Comparison of ENCODE assay signal across 12 cellular contexts in the genomic region with DNA sequence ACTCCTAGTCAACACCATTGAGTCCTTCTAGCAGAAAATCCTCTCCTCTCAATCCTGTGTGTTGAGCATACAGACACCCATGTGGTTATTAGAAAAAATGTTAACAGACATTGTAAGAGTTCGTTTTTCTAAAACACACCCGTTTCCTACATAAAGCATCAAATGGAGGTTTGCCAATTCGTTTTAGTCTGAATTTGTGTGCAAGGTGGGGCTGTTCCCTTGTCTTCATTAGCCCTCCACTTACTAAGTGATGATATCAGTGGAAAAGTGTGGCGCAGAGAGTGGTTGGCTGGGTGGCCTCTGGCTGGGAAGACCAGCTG. TPM values are rescaled to one million over a fixed set of nuclear protein-coding genes. Genes with fewer than 3 reads are reported as not detected.
DNase-seq lines count a peak whose midpoint lies in the region; ATAC-seq, FAIRE-seq and TF ChIP-seq lines count a peak whose summit lies in the region.
"Had no signal": no experiment of that assay in that cellular context is flagged by ENCODE, and none has a peak within 500 bp of the region (broad histone marks: within the 10 kb centered on the region; RNA-seq: fewer than 3 reads in every experiment).

No MANE protein-coding gene starts in this region.

- H3K9me3 ChIP-seq in iPS-20b (ENCODE audit: insufficient read depth, low read depth, low read length) (no peaks in the 10 kb centered on the region), skeletal muscle satellite cell (replicated peaks; ENCODE audit: low read length) (no peaks in the 10 kb centered on the region), thyroid gland (no peaks in the 10 kb centered on the region)
- H3K9me3 ChIP-seq: left lung had no signal

- peak overlapping the region; percentile 98 for H3K4me2 ChIP-seq in skeletal muscle satellite cell (ENCODE audit: low read length)

- TF ChIP-seq CTCF in HL-60 (IDR thresholded peaks at IDR 0.05; ENCODE audit: insufficient read depth, low read length) = no peak
- TF ChIP-seq CTCF in activated B cell treated with CpG ODN at 0.5 μM for 24 hours (IDR thresholded peaks at IDR 0.05) = no peak
- no peak for TF ChIP-seq CTCF in thyroid gland (IDR thresholded peaks at IDR 0.05)

- peak overlapping the region; percentile 58 for H3K4me3 Mint-ChIP-seq in activated B cell treated with CpG ODN at 0.5 μM for 24 hours

- H3K4me1 ChIP-seq in iPS-20b (ENCODE audit: insufficient read depth, low read length) (peaks cover 28% of the 10 kb centered on the region), skeletal muscle satellite cell (ENCODE audit: control insufficient read depth, insufficient read depth, low read length) (peaks cover 40% of the 10 kb centered on the region), thyroid gland (peaks cover 32 to 36% of the 10 kb centered on the region in 2 donors)

- H3K4me1 Mint-ChIP-seq in activated B cell treated with CpG ODN at 0.5 μM for 24 hours = peaks cover 69% of the 10 kb centered on the region

- ATAC-seq in activated B cell treated with CpG ODN at 0.5 μM for 24 hours (ENCODE audit: low read depth) (no peak), HG03442 (IDR thresholded peaks at IDR 0.05; ENCODE audit: unreplicated experiment) (no peak)
- ATAC-seq: left lung, Right ventricle myocardium inferior had no signal

- H3K27ac Mint-ChIP-seq in activated B cell treated with CpG ODN at 0.5 μM for 24 hours = peak overlapping the region; percentile 10

- intact Hi-C loops in activated B cell treated with CpG ODN at 0.5 μM for 24 hours (cut with micrococcal nuclease) = no loop called here
- intact Hi-C loops in thyroid gland (cut with DNase I) = no loop called here

- no peak for DNase-seq in HL-60 (ENCODE audit: low read depth in 1 of 2, low spot score in 1 of 2)
- DNase-seq in activated B cell treated with CpG ODN at 0.5 μM for 24 hours = no peak
- DNase-seq in GM03348 (ENCODE audit: low spot score) = no peak
- no peak for DNase-seq in HTR-8/SVneo (ENCODE audit: insufficient read length, low spot score)
- DNase-seq in thyroid gland = no peak
- DNase-seq: NCI-H1417; stimulated activated CD4-positive, alpha-beta T cell treated with anti-CD3 and anti-CD28 coated beads, Interleukin-4, amount 100 ng/mL, for 24 hours had no signal

- H3K27me3 ChIP-seq in HL-60 (ENCODE audit: insufficient read depth, poor library complexity, severe bottlenecking) = no peaks in the 10 kb centered on the region
- H3K27me3 ChIP-seq in iPS-20b (ENCODE audit: insufficient read depth, low read length) = peaks cover 5% of the 10 kb centered on the region; the same call in 1 of the 2 replicates
- H3K27me3 ChIP-seq in skeletal muscle satellite cell (ENCODE audit: control insufficient read depth, insufficient read depth, low read length) = no peaks in the 10 kb centered on the region
- no peaks in the 10 kb centered on the region for H3K27me3 ChIP-seq in thyroid gland
- H3K27me3 ChIP-seq: left lung had no signal

- no peaks in the 10 kb centered on the region for H3K9me3 Mint-ChIP-seq in activated B cell treated with CpG ODN at 0.5 μM for 24 hours

- H3K27ac ChIP-seq in HL-60 (replicated peaks) = peak overlapping the region; percentile 64
- no peak overlapping the region for H3K27ac ChIP-seq in iPS-20b (ENCODE audit: low read length)
- H3K27ac ChIP-seq in thyroid gland = peak overlapping the region in 1 of 3 donors; percentile 65

- 0 out of 2 replicates have a peak, but pooled peaks cover 5% of the 10 kb centered on the region for H3K36me3 ChIP-seq in iPS-20b (ENCODE audit: insufficient read depth, low read depth, low read length)
- peaks cover 7% of the 10 kb centered on the region for H3K36me3 ChIP-seq in skeletal muscle satellite cell (ENCODE audit: insufficient read depth, low read length)
- no peaks in the 10 kb centered on the region for H3K36me3 ChIP-seq in thyroid gland
- H3K36me3 ChIP-seq: left lung had no signal

- no peak for TF ChIP-seq POLR2A in thyroid gland (IDR thresholded peaks at IDR 0.05)

- no peak for FAIRE-seq in HTR-8/SVneo (lab: Jason Lieb, UNC)

- WGBS in thyroid gland, 2 donors = 54 to 59% methylated on average over 4 of the region's 4 CpGs

- peaks cover 12% of the 10 kb centered on the region for H3K36me3 Mint-ChIP-seq in activated B cell treated with CpG ODN at 0.5 μM for 24 hours (ENCODE audit: low read depth)

- peak overlapping the region; percentile 93 for H3K4me3 ChIP-seq in HL-60 (replicated peaks; ENCODE audit: insufficient read depth, low read length)
- H3K4me3 ChIP-seq in iPS-20b (ENCODE audit: low read length) = peak overlapping the region; percentile 43
- H3K4me3 ChIP-seq in skeletal muscle satellite cell (ENCODE audit: low read length) = peak overlapping the region; percentile 82
- H3K4me3 ChIP-seq in thyroid gland (replicated peaks in 1 of 3) = no peak overlapping the region

- POLR2A ChIA-PET in activated B cell treated with CpG ODN at 0.5 μM for 24 hours (lab: Charles Lee) = interaction anchor here (2.6 to 6.7 kb wide), 2 partner anchors 8 to 14 kb away, joined by 22 to 76 read pairs; a partner anchor contains a TSS

- H3K27me3 Mint-ChIP-seq in activated B cell treated with CpG ODN at 0.5 μM for 24 hours = no peaks in the 10 kb centered on the region

- H3K9ac ChIP-seq in iPS-20b (ENCODE audit: low read depth, low read length) = no peak overlapping the region; the same call in 1 of the 2 replicates
- peak overlapping the region; percentile 82 for H3K9ac ChIP-seq in skeletal muscle satellite cell (ENCODE audit: low read depth, low read length)

- CTCF ChIA-PET in activated B cell treated with CpG ODN at 0.5 μM for 24 hours (lab: Charles Lee) = interaction anchor here (2.5 to 3.8 kb wide), 3 partner anchors 14 to 94 kb away, joined by 14 to 23 read pairs (median 15); a partner anchor contains a TSS

RNA-seq across cellular contexts. Expression of a gene that starts 2.7 kb away (rescaled TPM):
- 33.3 and 34.5 TPM in 2 replicates for total RNA-seq in activated B cell treated with CpG ODN at 0.5 μM for 24 hours
- 15.5 and 18.3 TPM in 2 replicates for total RNA-seq in skeletal muscle satellite cell (2012; rRNA removed)
- total RNA-seq in thyroid gland = 10 to 100 TPM; 21.9 to 63.4 (median 43.8) TPM

RNA-seq across cellular contexts. Expression of a gene that starts 14.1 kb away (rescaled TPM):
- total RNA-seq in activated B cell treated with CpG ODN at 0.5 μM for 24 hours (11.0 and 11.1 TPM in 2 replicates), thyroid gland (1 to 10 TPM in 1 of 4 donors, under 1 TPM in 3; 0.33 to 1.8 (median 0.39) TPM)
- total RNA-seq in skeletal muscle satellite cell (2012; rRNA removed) = under 0.01 and 0.25 TPM in 2 replicates

RNA-seq across cellular contexts. Expression of a gene that starts 25.0 kb away (rescaled TPM):
- total RNA-seq in activated B cell treated with CpG ODN at 0.5 μM for 24 hours (59.4 and 79.7 TPM in 2 replicates), thyroid gland (10 to 100 TPM; 33.1 to 46.5 (median 41.4) TPM)
- total RNA-seq in skeletal muscle satellite cell (2012; rRNA removed) = 22.7 and 35.0 TPM in 2 replicates

RNA-seq across cellular contexts. Expression of a gene that starts 38.4 kb away (rescaled TPM):
- total RNA-seq in activated B cell treated with CpG ODN at 0.5 μM for 24 hours = 0.12 and 0.33 TPM in 2 replicates
- total RNA-seq in skeletal muscle satellite cell (2012; rRNA removed) = not detected in 2 replicates
- total RNA-seq in thyroid gland = not detected

Comparison
In these comparisons a context has a peak if more than half of its experiments do, and no peak if none do; other contexts are left out.
1. H3K4me3 ChIP-seq: peak in HL-60 (single experiment), iPS-20b (single experiment) and skeletal muscle satellite cell (single experiment); none in thyroid gland (0 of 3).